ENCODE assay signal across 9 cellular contexts in genomic region chr11:134330611-134331564, GRCh38. TPM values are rescaled to one million over a fixed set of nuclear protein-coding genes. Genes with fewer than 3 reads are reported as not detected.
A peak's percentile ranks its signal among the peaks of the same experiment; 100 is the strongest.
DNase-seq lines count a peak whose midpoint lies in the region; ATAC-seq and TF ChIP-seq lines count a peak whose summit lies in the region.
"Had no signal": no experiment of that assay in that cellular context is flagged by ENCODE, and none has a peak within 500 bp of the region (broad histone marks: within the 10 kb centered on the region; RNA-seq: fewer than 3 reads in every experiment).

No MANE protein-coding gene starts in this region.

- ATAC-seq in activated naive CD8-positive, alpha-beta T cell treated with anti-CD3 and anti-CD28 coated beads, Interleukin-2, amount 10 ng/mL, durations not matched to agents 7 days and 5 days (ENCODE audit: low read depth): no peak
- no peak for ATAC-seq in stimulated activated memory B cell treated with anti-CD40 and anti-IgM and Interleukin-4, amounts not matched to agents 10 μg/mL and 1 μg/mL and 100 μg/mL, for 72 hours
- ATAC-seq in HG03097 (IDR thresholded peaks at IDR 0.05; ENCODE audit: low FRiP score, unreplicated experiment) (no peak), HG03571 (IDR thresholded peaks at IDR 0.05; ENCODE audit: unreplicated experiment) (no peak)

- peaks cover 10% of the 10 kb centered on the region for H3K27me3 ChIP-seq in kidney epithelial cell (ENCODE audit: control insufficient read depth, insufficient read depth, low read length)

- H3K4me1 Mint-ChIP-seq in activated naive CD8-positive, alpha-beta T cell treated with anti-CD3 and anti-CD28 coated beads, Interleukin-2, amount 10 ng/mL, durations not matched to agents 7 days and 5 days: peaks cover 8% of the 10 kb centered on the region
- peaks cover 7% of the 10 kb centered on the region for H3K4me1 Mint-ChIP-seq in stimulated activated memory B cell treated with anti-CD40 and anti-IgM and Interleukin-4, amounts not matched to agents 10 μg/mL and 1 μg/mL and 100 μg/mL, for 72 hours

- H3K27ac Mint-ChIP-seq in activated naive CD8-positive, alpha-beta T cell treated with anti-CD3 and anti-CD28 coated beads, Interleukin-2, amount 10 ng/mL, durations not matched to agents 7 days and 5 days: no peak overlapping the region
- no peak overlapping the region for H3K27ac Mint-ChIP-seq in stimulated activated memory B cell treated with anti-CD40 and anti-IgM and Interleukin-4, amounts not matched to agents 10 μg/mL and 1 μg/mL and 100 μg/mL, for 72 hours

- POLR2A ChIA-PET in activated naive CD8-positive, alpha-beta T cell treated with anti-CD3 and anti-CD28 coated beads, Interleukin-2, amount 10 ng/mL, durations not matched to agents 7 days and 5 days (lab: Charles Lee): no interaction called here

- H3K4me3 Mint-ChIP-seq in activated naive CD8-positive, alpha-beta T cell treated with anti-CD3 and anti-CD28 coated beads, Interleukin-2, amount 10 ng/mL, durations not matched to agents 7 days and 5 days: peak overlapping the region; percentile 84
- H3K4me3 Mint-ChIP-seq in stimulated activated memory B cell treated with anti-CD40 and anti-IgM and Interleukin-4, amounts not matched to agents 10 μg/mL and 1 μg/mL and 100 μg/mL, for 72 hours: peak overlapping the region; percentile 76

- H3K36me3 Mint-ChIP-seq in activated naive CD8-positive, alpha-beta T cell treated with anti-CD3 and anti-CD28 coated beads, Interleukin-2, amount 10 ng/mL, durations not matched to agents 7 days and 5 days: no peaks in the 10 kb centered on the region
- H3K36me3 Mint-ChIP-seq in stimulated activated memory B cell treated with anti-CD40 and anti-IgM and Interleukin-4, amounts not matched to agents 10 μg/mL and 1 μg/mL and 100 μg/mL, for 72 hours: no peaks in the 10 kb centered on the region

- H3K36me3 ChIP-seq in kidney epithelial cell (ENCODE audit: control insufficient read depth, insufficient read depth, low read length): no peaks in the 10 kb centered on the region

- no peak for TF ChIP-seq CTCF in kidney epithelial cell (IDR thresholded peaks at IDR 0.05; ENCODE audit: insufficient read depth, low read length, poor library complexity, severe bottlenecking)
- no peak for TF ChIP-seq CTCF in GM10266 (IDR thresholded peaks at IDR 0.05; ENCODE audit: control insufficient read depth, insufficient read depth, low read depth, missing control alignments)

- peak; percentile 15 for DNase-seq in NCI-H82 (lab: John Stamatoyannopoulos, UW)
- DNase-seq in NCI-H82 treated with DMSO at 0.1 percent for 48 hours (lab: John Stamatoyannopoulos, UW; ENCODE audit: unreplicated experiment): no peak
- no peak for DNase-seq in activated naive CD8-positive, alpha-beta T cell treated with anti-CD3 and anti-CD28 coated beads, Interleukin-2, amount 10 ng/mL, durations not matched to agents 7 days and 5 days
- no peak for DNase-seq in kidney epithelial cell (ENCODE audit: low read depth)
- DNase-seq in GM10266 (ENCODE audit: extremely low spot score): no peak

- H3K9me3 Mint-ChIP-seq in activated naive CD8-positive, alpha-beta T cell treated with anti-CD3 and anti-CD28 coated beads, Interleukin-2, amount 10 ng/mL, durations not matched to agents 7 days and 5 days: no peaks in the 10 kb centered on the region
- H3K9me3 Mint-ChIP-seq in stimulated activated memory B cell treated with anti-CD40 and anti-IgM and Interleukin-4, amounts not matched to agents 10 μg/mL and 1 μg/mL and 100 μg/mL, for 72 hours: no peaks in the 10 kb centered on the region

- peak overlapping the region; percentile 29 for H3K4me3 ChIP-seq in kidney epithelial cell (ENCODE audit: low read depth, low read length)
- H3K4me3 ChIP-seq: GM23248 had no signal

- H3K27me3 Mint-ChIP-seq in activated naive CD8-positive, alpha-beta T cell treated with anti-CD3 and anti-CD28 coated beads, Interleukin-2, amount 10 ng/mL, durations not matched to agents 7 days and 5 days: peaks cover 42% of the 10 kb centered on the region
- peaks cover 61% of the 10 kb centered on the region for H3K27me3 Mint-ChIP-seq in stimulated activated memory B cell treated with anti-CD40 and anti-IgM and Interleukin-4, amounts not matched to agents 10 μg/mL and 1 μg/mL and 100 μg/mL, for 72 hours

RNA-seq across cellular contexts. Expression of gene GLB1L2, which starts 0.9 kb away (rescaled TPM):
- total RNA-seq in activated naive CD8-positive, alpha-beta T cell treated with anti-CD3 and anti-CD28 coated beads, Interleukin-2, amount 10 ng/mL, durations not matched to agents 7 days and 5 days: 1 to 10 TPM; 1.6 to 1.7 TPM
- total RNA-seq in kidney epithelial cell: 14.8 and 16.3 TPM in 2 replicates
- total RNA-seq: GM23248 had no signal

RNA-seq across cellular contexts. Expression of gene GLB1L3, which starts 54.7 kb away (rescaled TPM):
- total RNA-seq in activated naive CD8-positive, alpha-beta T cell treated with anti-CD3 and anti-CD28 coated beads, Interleukin-2, amount 10 ng/mL, durations not matched to agents 7 days and 5 days: 1 to 10 TPM; 5.2 to 6.1 TPM
- 0.75 and 1.2 TPM in 2 replicates for total RNA-seq in kidney epithelial cell
- total RNA-seq: GM23248 had no signal
